11 cellular contexts compared by ENCODE assay signal in genomic region chr1:12485231-12486172, GRCh38.
DNase-seq lines count a peak whose midpoint lies in the region; ATAC-seq and TF ChIP-seq lines count a peak whose summit lies in the region.
"Had no signal": no experiment of that assay in that cellular context is flagged by ENCODE, and none has a peak within 500 bp of the region (broad histone marks: within the 10 kb centered on the region; RNA-seq: fewer than 3 reads in every experiment).

No MANE protein-coding gene starts in this region.

- no peak overlapping the region for H4K91ac ChIP-seq in neuronal stem cell (ENCODE audit: low read depth, low read length, poor library complexity)

- no peak for ATAC-seq in GM21528 (IDR thresholded peaks at IDR 0.05; ENCODE audit: low FRiP score, unreplicated experiment)

- no peak overlapping the region for H3K18ac ChIP-seq in neuronal stem cell (ENCODE audit: low read length)

- H3K4me3 ChIP-seq in neuronal stem cell (ENCODE audit: low read length in 2 of 2) (no peak overlapping the region), dorsolateral prefrontal cortex (no peak overlapping the region)

- no peak overlapping the region for H2BK15ac ChIP-seq in neuronal stem cell (ENCODE audit: low read length)

- H2AFZ ChIP-seq in neuronal stem cell (ENCODE audit: low read length), result no peak overlapping the region

- H3K9ac ChIP-seq in neuronal stem cell (ENCODE audit: low read depth, low read length, poor library complexity), result no peak overlapping the region

- no peak overlapping the region for H4K8ac ChIP-seq in neuronal stem cell (ENCODE audit: low read depth, low read length)

- H3K14ac ChIP-seq in neuronal stem cell (ENCODE audit: low read length), result no peak overlapping the region

- TF ChIP-seq EP300 in Ishikawa (IDR thresholded peaks at IDR 0.05; ENCODE audit: borderline replicate concordance), result peak; percentile 97

- H2BK120ac ChIP-seq in neuronal stem cell (ENCODE audit: low read depth, low read length), result no peak overlapping the region

- peak overlapping the region; percentile 32 for H3K23ac ChIP-seq in neuronal stem cell (ENCODE audit: low read depth, low read length, poor library complexity)

- H3K9me3 ChIP-seq in neuronal stem cell (replicated peaks in 1 of 2; ENCODE audit: control insufficient read depth in 2 of 2, insufficient read depth in 1 of 2, low read depth in 1 of 2, low read length in 2 of 2), result peaks cover 4 to 7% of the 10 kb centered on the region in 2 donors

- no peaks in the 10 kb centered on the region for H3K27me3 ChIP-seq in neuronal stem cell (ENCODE audit: control insufficient read depth in 3 of 3, insufficient read depth in 3 of 3, low read depth in 1 of 3, low read length in 3 of 3)
- no peaks in the 10 kb centered on the region for H3K27me3 ChIP-seq in dorsolateral prefrontal cortex

- H3K79me1 ChIP-seq in neuronal stem cell (ENCODE audit: low read depth, low read length), result no peaks in the 10 kb centered on the region

- intact Hi-C loops in dorsolateral prefrontal cortex (cut with DNase I), result no loop called here

- no peak overlapping the region for H3K4me2 ChIP-seq in neuronal stem cell (ENCODE audit: insufficient read depth, low read length, poor library complexity, severe bottlenecking)

- H2BK5ac ChIP-seq in neuronal stem cell (ENCODE audit: low read length), result no peak overlapping the region

- no peak overlapping the region for H2BK12ac ChIP-seq in neuronal stem cell (ENCODE audit: low read length)

- no peak for TF ChIP-seq CTCF in dorsolateral prefrontal cortex (IDR thresholded peaks at IDR 0.05 in 54 of 56, conservative IDR thresholded peaks at IDR 0.05 in 2 of 56; ENCODE audit: low read depth in 1 of 56, partially characterized antibody in 56 of 56)

- H3K36me3 ChIP-seq in neuronal stem cell (replicated peaks in 1 of 2; ENCODE audit: control insufficient read depth in 2 of 2, insufficient read depth in 2 of 2, low read length in 2 of 2), result no peaks in the 10 kb centered on the region

- TF ChIP-seq RAD21 in Ishikawa (IDR thresholded peaks at IDR 0.05; ENCODE audit: low read depth), result no peak

- WGBS in neuronal stem cell (ENCODE audit: extremely low coverage in 2 of 2, insufficient read length in 2 of 2, insufficient replicate concordance in 1 of 2), 2 donors, result no CpG with 5 or more reads among the region's 13 CpGs

- DNase-seq in AG08396 (ENCODE audit: low spot score) (peak; percentile 24), fibroblast of gingiva (ENCODE audit: low read depth) (peak; percentile 85), neuronal stem cell (ENCODE audit: low spot score) (no peak), T-helper 2 cell (no peak), dorsolateral prefrontal cortex (no peak)
- no peak for DNase-seq in activated naive CD4-positive, alpha-beta T cell treated with anti-CD3 and anti-CD28 coated beads, Interleukin-2, amount 50 U/mL, for 16 hours
- DNase-seq: C1 segment of cervical spinal cord, NCI-H187 treated with DMSO at 0.1 percent for 48 hours, T-helper 9 cell had no signal

- H3K27ac ChIP-seq in neuronal stem cell (replicated peaks; ENCODE audit: low read length) (no peak overlapping the region), dorsolateral prefrontal cortex (peak overlapping the region in 3 of 59 donors; percentile 2 to 49 (median 36))

- H3K4ac ChIP-seq in neuronal stem cell (ENCODE audit: low read length), result no peak overlapping the region

- H3K4me1 ChIP-seq in neuronal stem cell (ENCODE audit: control insufficient read depth in 2 of 2, insufficient read depth in 1 of 2, low read depth in 1 of 2, low read length in 2 of 2), result peaks cover 0 to 3% of the 10 kb centered on the region in 2 donors

- H2AK5ac ChIP-seq in neuronal stem cell (ENCODE audit: low read depth, low read length), result no peak overlapping the region

TF ChIP-seq in Ishikawa, 13 proteins besides CTCF, POLR2A, EP300 and RAD21:
- TF ChIP-seq NFIC (IDR thresholded peaks at IDR 0.05) (peak; percentile 94), CREB1 (IDR thresholded peaks at IDR 0.05; ENCODE audit: low read depth) (no peak), TCF12 (IDR thresholded peaks at IDR 0.05; ENCODE audit: low read depth) (peak; percentile 92), TEAD4 (IDR thresholded peaks at IDR 0.05) (peak; percentile 94), ZBTB7A (IDR thresholded peaks at IDR 0.05; ENCODE audit: low read depth) (peak; percentile 39; the same call in 1 of the 2 replicates), FOXM1 (IDR thresholded peaks at IDR 0.05; ENCODE audit: borderline replicate concordance, low read depth) (peak; percentile 82), CEBPB (IDR thresholded peaks at IDR 0.05) (peak; percentile 12; the same call in 1 of the 2 replicates), TAF1 (IDR thresholded peaks at IDR 0.05; ENCODE audit: low read depth) (no peak), MAX (IDR thresholded peaks at IDR 0.05) (peak; percentile 39; the same call in 1 of the 2 replicates)
TF ChIP-seq in Ishikawa: peak in this region for 7.

Comparison
In these comparisons a context has a peak if more than half of its experiments do, and no peak if none do; other contexts are left out.
1. DNase-seq: peak in AG08396 (single experiment) and fibroblast of gingiva (single experiment); none in neuronal stem cell (single experiment), activated naive CD4-positive, alpha-beta T cell treated with anti-CD3 and anti-CD28 coated beads, Interleukin-2, amount 50 U/mL, for 16 hours (single experiment), T-helper 2 cell (0 of 5) and dorsolateral prefrontal cortex (0 of 10).